Comparison of ENCODE assay signal across 26 cellular contexts in genomic region chr14:100857923-100858837, GRCh38. TPM values are rescaled to one million over a fixed set of nuclear protein-coding genes. Genes with fewer than 3 reads are reported as not detected.
"Had no signal": no experiment of that assay in that cellular context is flagged by ENCODE, and none has a peak within 500 bp of the region (broad histone marks: within the 10 kb centered on the region; RNA-seq: fewer than 3 reads in every experiment).

No MANE protein-coding gene starts in this region.

- ATAC-seq: activated CD4-positive, CD25-positive, alpha-beta regulatory T cell treated with anti-CD3 and anti-CD28 coated beads, Interleukin-2, amount 50 U/mL, for 24 hours; activated T-cell treated with anti-CD3 and anti-CD28 coated beads, Interleukin-2, amount 50 U/mL, for 72 hours; body of pancreas; left lung; stimulated activated naive B cell treated with anti-CD40 and anti-IgM and Interleukin-4, amounts not matched to agents 10 μg/mL and 1 μg/mL and 100 μg/mL, for 72 hours had no signal

- DNase-seq: activated CD4-positive, alpha-beta memory T cell treated with anti-CD3 and anti-CD28 coated beads, Interleukin-2, amount 10 ng/mL, durations not matched to agents 7 days and 5 days; activated CD4-positive, alpha-beta T cell treated with anti-CD3 and anti-CD28 coated beads, Interleukin-2, amount 10 ng/mL, durations not matched to agents 24 days and 14 days; activated effector memory CD4-positive, alpha-beta T cell treated with anti-CD3 and anti-CD28 coated beads, Interleukin-2, amount 50 U/mL, for 16 hours; activated naive CD4-positive, alpha-beta T cell treated with anti-CD3 and anti-CD28 coated beads, Interleukin-2, amount 10 ng/mL, durations not matched to agents 7 days and 5 days; activated T-cell treated with anti-CD3 and anti-CD28 coated beads, Interleukin-2, amount 50 U/mL, for 72 hours; body of pancreas; effector CD4-positive, alpha-beta T cell; foreskin fibroblast; midbrain; sigmoid colon; stimulated activated CD4-positive, alpha-beta T cell treated with anti-CD3 and anti-CD28 coated beads, Interleukin-2, amount 100 ng/mL, for 48 hours; stimulated activated CD8-positive, alpha-beta memory T cell treated with anti-CD3 and anti-CD28 coated beads, Interleukin-4, amount 100 ng/mL, for 48 hours; stimulated activated naive B cell treated with anti-CD40 and anti-IgM and Interleukin-4, amounts not matched to agents 10 μg/mL and 1 μg/mL and 100 μg/mL, for 72 hours; transverse colon; uterus had no signal

- H3K27ac ChIP-seq: body of pancreas, cardiac muscle cell, left lung, parathyroid adenoma, sigmoid colon, transverse colon, uterus, VCaP had no signal

- H3K4me3 Mint-ChIP-seq: activated CD4-positive, alpha-beta memory T cell treated with anti-CD3 and anti-CD28 coated beads, Interleukin-2, amount 10 ng/mL, durations not matched to agents 7 days and 5 days; activated CD4-positive, alpha-beta T cell treated with anti-CD3 and anti-CD28 coated beads, Interleukin-2, amount 10 ng/mL, durations not matched to agents 24 days and 14 days; activated naive CD4-positive, alpha-beta T cell treated with anti-CD3 and anti-CD28 coated beads, Interleukin-2, amount 10 ng/mL, durations not matched to agents 7 days and 5 days; activated T-cell treated with anti-CD3 and anti-CD28 coated beads, Interleukin-2, amount 50 U/mL, for 72 hours; dendritic cell treated with granulocyte-macrophage colony-stimulating factor and Interleukin-4, amounts not matched to agents 40 ng/mL and 50 ng/mL, for 4 days; nephron; stimulated activated naive B cell treated with anti-CD40 and anti-IgM and Interleukin-4, amounts not matched to agents 10 μg/mL and 1 μg/mL and 100 μg/mL, for 72 hours; T-helper 2 cell treated with Interferon-gamma antibody and Interleukin-4, amounts not matched to agents 5 μg/mL and 100 μg/mL, for 36 hours had no signal

- H3K4me2 ChIP-seq: smooth muscle cell had no signal

- H3K4me1 Mint-ChIP-seq: activated CD4-positive, alpha-beta memory T cell treated with anti-CD3 and anti-CD28 coated beads, Interleukin-2, amount 10 ng/mL, durations not matched to agents 7 days and 5 days; activated CD4-positive, alpha-beta T cell treated with anti-CD3 and anti-CD28 coated beads, Interleukin-2, amount 10 ng/mL, durations not matched to agents 24 days and 14 days; activated naive CD4-positive, alpha-beta T cell treated with anti-CD3 and anti-CD28 coated beads, Interleukin-2, amount 10 ng/mL, durations not matched to agents 7 days and 5 days; nephron; stimulated activated naive B cell treated with anti-CD40 and anti-IgM and Interleukin-4, amounts not matched to agents 10 μg/mL and 1 μg/mL and 100 μg/mL, for 72 hours had no signal

- H3K36me3 ChIP-seq: cardiac muscle cell, left lung, sigmoid colon, transverse colon, uterus had no signal

- H3K79me2 ChIP-seq: parathyroid adenoma had no signal

- H3K27me3 Mint-ChIP-seq: activated CD4-positive, alpha-beta memory T cell treated with anti-CD3 and anti-CD28 coated beads, Interleukin-2, amount 10 ng/mL, durations not matched to agents 7 days and 5 days; dendritic cell treated with granulocyte-macrophage colony-stimulating factor and Interleukin-4, amounts not matched to agents 40 ng/mL and 50 ng/mL, for 4 days had no signal

- H3K27ac Mint-ChIP-seq: activated CD4-positive, alpha-beta memory T cell treated with anti-CD3 and anti-CD28 coated beads, Interleukin-2, amount 10 ng/mL, durations not matched to agents 7 days and 5 days; activated CD4-positive, alpha-beta T cell treated with anti-CD3 and anti-CD28 coated beads, Interleukin-2, amount 10 ng/mL, durations not matched to agents 24 days and 14 days; activated naive CD4-positive, alpha-beta T cell treated with anti-CD3 and anti-CD28 coated beads, Interleukin-2, amount 10 ng/mL, durations not matched to agents 7 days and 5 days; activated T-cell treated with anti-CD3 and anti-CD28 coated beads, Interleukin-2, amount 50 U/mL, for 72 hours; dendritic cell treated with granulocyte-macrophage colony-stimulating factor and Interleukin-4, amounts not matched to agents 40 ng/mL and 50 ng/mL, for 4 days; nephron; stimulated activated naive B cell treated with anti-CD40 and anti-IgM and Interleukin-4, amounts not matched to agents 10 μg/mL and 1 μg/mL and 100 μg/mL, for 72 hours; T-helper 2 cell treated with Interferon-gamma antibody and Interleukin-4, amounts not matched to agents 5 μg/mL and 100 μg/mL, for 36 hours had no signal

- H3K27me3 ChIP-seq: body of pancreas, cardiac muscle cell, transverse colon, uterus had no signal

- H3K36me3 Mint-ChIP-seq: activated naive CD4-positive, alpha-beta T cell treated with anti-CD3 and anti-CD28 coated beads, Interleukin-2, amount 10 ng/mL, durations not matched to agents 7 days and 5 days; stimulated activated naive B cell treated with anti-CD40 and anti-IgM and Interleukin-4, amounts not matched to agents 10 μg/mL and 1 μg/mL and 100 μg/mL, for 72 hours had no signal

- H3K4me1 ChIP-seq: body of pancreas, left lung, parathyroid adenoma, sigmoid colon, transverse colon, uterus had no signal

- H3K9me3 ChIP-seq: body of pancreas, left lung, sigmoid colon, transverse colon, uterus had no signal

- H2AFZ ChIP-seq: parathyroid adenoma had no signal

- H3K4me3 ChIP-seq: body of pancreas, cardiac muscle cell, left lung, sigmoid colon, smooth muscle cell, transverse colon, uterus had no signal

- H3K9me3 Mint-ChIP-seq: activated CD4-positive, alpha-beta memory T cell treated with anti-CD3 and anti-CD28 coated beads, Interleukin-2, amount 10 ng/mL, durations not matched to agents 7 days and 5 days; activated CD4-positive, alpha-beta T cell treated with anti-CD3 and anti-CD28 coated beads, Interleukin-2, amount 10 ng/mL, durations not matched to agents 24 days and 14 days; activated T-cell treated with anti-CD3 and anti-CD28 coated beads, Interleukin-2, amount 50 U/mL, for 72 hours; nephron; T-helper 2 cell treated with Interferon-gamma antibody and Interleukin-4, amounts not matched to agents 5 μg/mL and 100 μg/mL, for 36 hours had no signal

RNA-seq across cellular contexts. Expression of gene MEG3, which starts 32.3 kb away (rescaled TPM):
- total RNA-seq: activated CD4-positive, alpha-beta memory T cell treated with anti-CD3 and anti-CD28 coated beads, Interleukin-2, amount 10 ng/mL, durations not matched to agents 7 days and 5 days; activated CD4-positive, alpha-beta T cell treated with anti-CD3 and anti-CD28 coated beads, Interleukin-2, amount 10 ng/mL, durations not matched to agents 24 days and 14 days; activated T-cell treated with anti-CD3 and anti-CD28 coated beads, Interleukin-2, amount 50 U/mL, for 72 hours; cardiac muscle cell; smooth muscle cell had no signal

RNA-seq across cellular contexts. Expression of gene RTL1, which starts 45.3 kb away (rescaled TPM):
- total RNA-seq: activated CD4-positive, alpha-beta memory T cell treated with anti-CD3 and anti-CD28 coated beads, Interleukin-2, amount 10 ng/mL, durations not matched to agents 7 days and 5 days; activated CD4-positive, alpha-beta T cell treated with anti-CD3 and anti-CD28 coated beads, Interleukin-2, amount 10 ng/mL, durations not matched to agents 24 days and 14 days; activated T-cell treated with anti-CD3 and anti-CD28 coated beads, Interleukin-2, amount 50 U/mL, for 72 hours; fibroblast of lung; left lung; sigmoid colon; temporal lobe; transverse colon had no signal
